ENCODE assay signal across 12 cellular contexts in the genomic region with DNA sequence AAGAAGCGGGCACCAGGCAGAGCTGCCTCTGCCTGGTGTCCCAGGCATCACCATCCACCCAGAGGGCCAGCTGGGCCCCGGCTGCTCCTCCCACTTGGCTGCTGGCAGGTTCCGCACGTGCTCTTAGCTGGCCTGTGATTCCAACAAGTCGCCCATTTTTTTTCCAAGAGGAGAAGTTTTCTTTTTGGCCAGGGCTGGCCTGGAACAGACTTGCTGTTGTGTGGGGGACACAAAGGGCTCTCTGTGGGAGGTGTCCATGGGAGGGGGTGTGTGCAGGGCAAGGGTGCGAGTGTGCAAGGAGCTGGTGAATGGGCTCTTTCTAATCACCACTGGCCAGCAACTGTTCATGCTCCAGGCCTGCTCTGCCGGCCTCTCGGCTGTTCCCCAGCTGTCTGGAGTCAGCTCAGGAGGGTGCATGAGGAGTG. TPM values are rescaled to one million over a fixed set of nuclear protein-coding genes. Genes with fewer than 3 reads are reported as not detected.
DNase-seq lines count a peak whose midpoint lies in the region; ATAC-seq and TF ChIP-seq lines count a peak whose summit lies in the region.
"Had no signal": no experiment of that assay in that cellular context is flagged by ENCODE, and none has a peak within 500 bp of the region (broad histone marks: within the 10 kb centered on the region; RNA-seq: fewer than 3 reads in every experiment).

No MANE protein-coding gene starts in this region.

- TF ChIP-seq CTCF in Peyer's patch (IDR thresholded peaks at IDR 0.05) (no peak), mesothelial cell of epicardium (IDR thresholded peaks at IDR 0.05; ENCODE audit: unreplicated experiment) (no peak), testis (IDR thresholded peaks at IDR 0.05) (no peak)

- H3K4me3 Mint-ChIP-seq in mesothelial cell of epicardium: no peak overlapping the region
- H3K4me3 Mint-ChIP-seq: IgD-negative memory B cell had no signal

- ATAC-seq in HG03354 (IDR thresholded peaks at IDR 0.05; ENCODE audit: poor library complexity, severe bottlenecking, unreplicated experiment): no peak
- ATAC-seq: pancreas had no signal

- no peaks in the 10 kb centered on the region for H3K9me3 Mint-ChIP-seq in mesothelial cell of epicardium
- H3K9me3 Mint-ChIP-seq: IgD-negative memory B cell had no signal

- H3K36me3 ChIP-seq in Peyer's patch (peaks cover 0 to 73% (median 0%) of the 10 kb centered on the region in 3 donors), esophagus (ENCODE audit: control insufficient read depth in 2 of 2, insufficient read depth in 2 of 2, low read length in 1 of 2) (peaks cover 26 to 72% of the 10 kb centered on the region in 2 donors), testis (ENCODE audit: low read depth, missing control alignments) (no peaks in the 10 kb centered on the region)

- 60 to 63% methylated on average over 8 of the region's 8 CpGs for WGBS in esophagus, 2 donors
- WGBS in testis, 2 donors: 42 to 45% methylated on average over 8 of the region's 8 CpGs

- no peaks in the 10 kb centered on the region for H3K27me3 Mint-ChIP-seq in mesothelial cell of epicardium (ENCODE audit: low read depth)

- H3K4me3 ChIP-seq in Peyer's patch (no peak overlapping the region), esophagus (ENCODE audit: low read depth in 1 of 2, low read length in 2 of 2) (no peak overlapping the region), testis (no peak overlapping the region)
- H3K4me3 ChIP-seq: pancreas had no signal

- H3K27me3 ChIP-seq in Peyer's patch (no peaks in the 10 kb centered on the region), esophagus (ENCODE audit: control insufficient read depth in 1 of 2, insufficient read depth in 2 of 2, low read length in 2 of 2) (no peaks in the 10 kb centered on the region), testis (no peaks in the 10 kb centered on the region)
- H3K27me3 ChIP-seq: pancreas had no signal

- intact Hi-C loops in testis (cut with DNase I; ENCODE audit: low total_unique reads): no loop called here

- H3K9me3 ChIP-seq in Peyer's patch (no peaks in the 10 kb centered on the region), esophagus (ENCODE audit: control insufficient read depth in 2 of 2, insufficient read depth in 1 of 2, low read depth in 1 of 2, low read length in 1 of 2) (no peaks in the 10 kb centered on the region), testis (no peaks in the 10 kb centered on the region)
- H3K9me3 ChIP-seq: pancreas had no signal

- H3K27ac Mint-ChIP-seq in mesothelial cell of epicardium: peak overlapping the region; percentile 98

- H3K4me1 ChIP-seq in Peyer's patch: peaks cover 0 to 86% (median 7%) of the 10 kb centered on the region in 4 donors
- peaks cover 15 to 35% of the 10 kb centered on the region in 2 donors for H3K4me1 ChIP-seq in esophagus (ENCODE audit: control insufficient read depth in 2 of 2, insufficient read depth in 2 of 2, low read length in 1 of 2)
- peaks cover 39% of the 10 kb centered on the region for H3K4me1 ChIP-seq in testis

- DNase-seq in Peyer's patch (peak in 1 of 3 donors; percentile 42), mesothelial cell of epicardium (ENCODE audit: low spot score in 2 of 2, unreplicated experiment in 2 of 2) (no peak), testis (peak; percentile 68), NCI-H748 treated with DMSO at 0.1 percent for 48 hours (lab: John Stamatoyannopoulos, UW) (no peak), HCEC 1CT (no peak), NCI-H1092 (lab: John Stamatoyannopoulos, UW) (no peak)
- DNase-seq: activated naive CD4-positive, alpha-beta T cell had no signal

- H3K4me1 Mint-ChIP-seq in mesothelial cell of epicardium: peaks cover 67% of the 10 kb centered on the region

- H3K36me3 Mint-ChIP-seq in mesothelial cell of epicardium: peaks cover 31% of the 10 kb centered on the region
- H3K36me3 Mint-ChIP-seq: IgD-negative memory B cell had no signal

- TF ChIP-seq POLR2A in Peyer's patch (IDR thresholded peaks at IDR 0.05) (no peak), testis (IDR thresholded peaks at IDR 0.05) (no peak)

- H3K27ac ChIP-seq in Peyer's patch: peak overlapping the region in 3 of 4 donors; percentile 17 to 35 (median 21)
- peak overlapping the region; percentile 14 to 38 for H3K27ac ChIP-seq in esophagus (ENCODE audit: low read depth in 2 of 2, low read length in 1 of 2)
- peak overlapping the region in 1 of 2 donors; percentile 14 for H3K27ac ChIP-seq in testis
- H3K27ac ChIP-seq: pancreas, VCaP had no signal

RNA-seq across cellular contexts. Expression of a gene that starts 7.3 kb away (rescaled TPM):
- total RNA-seq in Peyer's patch (10 to 100 TPM; 20.3 to 72.8 (median 31.6) TPM), mesothelial cell of epicardium (281 to 297 TPM (median 296 TPM) in 3 replicates), testis (10 to 100 TPM; 35.8 to 61.0 TPM)
- polyA plus RNA-seq in esophagus (10 to 100 TPM; 21.2 to 23.2 TPM), testis (ENCODE audit: insufficient read depth, low read depth, low replicate concordance) (19.6 TPM)
- polyA plus RNA-seq: IgD-negative memory B cell had no signal
